ENCODE assay signal across 18 cellular contexts in genomic region chr5:174165406-174165805, GRCh38.
"Had no signal": no experiment of that assay in that cellular context is flagged by ENCODE, and none has a peak within 500 bp of the region (broad histone marks: within the 10 kb centered on the region; RNA-seq: fewer than 3 reads in every experiment).

No MANE protein-coding gene starts in this region.

- ATAC-seq: effector memory CD8-positive, alpha-beta T cell; foreskin keratinocyte; gastroesophageal sphincter; heart right ventricle; left cardiac atrium; left lung; left ventricle myocardium superior; lower lobe of right lung; naive thymus-derived CD4-positive, alpha-beta T cell had no signal

- H3K27ac ChIP-seq: epithelial cell of prostate, esophagus muscularis mucosa, foreskin keratinocyte, gastroesophageal sphincter, heart right ventricle, left lung, lower lobe of right lung had no signal

- H3K4me3 ChIP-seq: esophagus muscularis mucosa, gastroesophageal sphincter, heart right ventricle, left lung, lower lobe of right lung had no signal

- H3K4me3 Mint-ChIP-seq: dendritic cell treated with granulocyte-macrophage colony-stimulating factor and Interleukin-4, amounts not matched to agents 40 ng/mL and 50 ng/mL, for 4 days; effector memory CD8-positive, alpha-beta T cell; endodermal cell; naive thymus-derived CD4-positive, alpha-beta T cell had no signal

- DNase-seq: cortex of kidney; effector CD8-positive, alpha-beta T cell; effector memory CD8-positive, alpha-beta T cell; foreskin keratinocyte; heart right ventricle; hippocampal formation; left cardiac atrium; left lung; left ventricle myocardium superior; lower lobe of right lung; mesenchymal stem cell; midbrain; naive thymus-derived CD4-positive, alpha-beta T cell had no signal

- H3K4me1 ChIP-seq: esophagus muscularis mucosa, foreskin keratinocyte, gastroesophageal sphincter, heart right ventricle, left lung, lower lobe of right lung had no signal

- H3K27me3 ChIP-seq: esophagus muscularis mucosa, foreskin keratinocyte, left lung had no signal

- H3K27me3 Mint-ChIP-seq: dendritic cell treated with granulocyte-macrophage colony-stimulating factor and Interleukin-4, amounts not matched to agents 40 ng/mL and 50 ng/mL, for 4 days had no signal

- H3K36me3 ChIP-seq: esophagus muscularis mucosa, gastroesophageal sphincter, heart right ventricle, left lung, lower lobe of right lung had no signal

- H3K9me3 Mint-ChIP-seq: dendritic cell treated with granulocyte-macrophage colony-stimulating factor and Interleukin-4, amounts not matched to agents 40 ng/mL and 50 ng/mL, for 4 days; endodermal cell had no signal

- H3K27ac Mint-ChIP-seq: dendritic cell treated with granulocyte-macrophage colony-stimulating factor and Interleukin-4, amounts not matched to agents 40 ng/mL and 50 ng/mL, for 4 days; effector memory CD8-positive, alpha-beta T cell; endodermal cell; naive thymus-derived CD4-positive, alpha-beta T cell had no signal

- H3K36me3 Mint-ChIP-seq: naive thymus-derived CD4-positive, alpha-beta T cell had no signal

- H3K4me1 Mint-ChIP-seq: naive thymus-derived CD4-positive, alpha-beta T cell had no signal
